Comparison of ENCODE assay signal across 8 cellular contexts in the genomic region with DNA sequence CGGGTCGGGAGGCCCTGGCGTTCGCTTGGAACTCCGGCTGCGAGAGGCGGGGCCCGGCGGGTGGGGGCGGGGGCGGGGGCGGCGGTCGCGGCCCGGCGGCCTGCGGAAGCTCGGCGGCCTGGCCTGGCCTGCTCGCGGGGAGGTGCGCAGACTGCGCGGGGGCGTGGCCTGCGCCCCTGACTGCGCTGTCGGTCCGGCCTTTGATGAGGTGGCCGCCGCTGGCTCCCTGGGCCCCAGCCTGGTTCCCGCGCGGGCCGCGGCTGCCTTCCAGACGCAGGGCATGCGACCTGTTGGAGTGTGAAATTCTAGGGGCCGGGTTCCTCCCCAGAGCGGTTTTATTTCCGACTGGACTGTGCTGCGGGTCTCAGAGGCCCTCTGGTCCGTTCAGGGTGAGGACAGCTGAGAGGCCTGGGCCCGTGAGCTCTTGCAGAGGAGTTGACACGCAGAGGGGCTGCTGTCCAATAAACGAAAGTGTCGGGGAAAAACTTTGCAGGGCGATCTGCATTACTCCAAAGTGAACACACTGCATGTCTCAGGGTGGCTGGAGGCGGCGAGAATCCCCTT. TPM values are rescaled to one million over a fixed set of nuclear protein-coding genes. Genes with fewer than 3 reads are reported as not detected.
A peak's percentile ranks its signal among the peaks of the same experiment; 100 is the strongest.
DNase-seq lines count a peak whose midpoint lies in the region; ATAC-seq and TF ChIP-seq lines count a peak whose summit lies in the region.

No MANE protein-coding gene starts in this region.

- no peak for TF ChIP-seq POLR2A in right lobe of liver (IDR thresholded peaks at IDR 0.05)

- peaks cover 0 to 18% (median 12%) of the 10 kb centered on the region in 4 donors for H3K4me1 ChIP-seq in right lobe of liver

- peaks cover under 1 to 11% (median 8%) of the 10 kb centered on the region in 4 donors for H3K36me3 ChIP-seq in right lobe of liver

- H3K9me3 ChIP-seq in AG04450 (ENCODE audit: control insufficient read depth, insufficient read depth, low read length) (no peaks in the 10 kb centered on the region; the same call in 1 of the 2 replicates), right lobe of liver (no peaks in the 10 kb centered on the region)

- H3K27ac ChIP-seq in AG04450 (ENCODE audit: low read depth, low read length) (peak overlapping the region; percentile 89), right lobe of liver (peak overlapping the region; percentile 89 to 98 (median 97))

- POLR2A ChIA-PET in AG04450 (lab: Yijun Ruan, JAX), result interaction anchor here (0.6 to 3.6 kb wide), 15 partner anchors 12 to 295 kb away, joined by 3 to 43 read pairs (median 5); a partner anchor contains a TSS

- WGBS in right lobe of liver (ENCODE audit: insufficient coverage, low coverage, low lambda C conversion rate, missing lambda C conversion rate), result 0% methylated on average over 15 of the region's 51 CpGs

- CTCF ChIA-PET in AG04450 (lab: Charles Lee), result interaction anchor here (0.8 to 2.9 kb wide), 4 partner anchors 22 to 254 kb away, joined by 3 to 11 read pairs (median 4); no protein-coding TSS in a partner anchor

- peak; percentile 75 for ATAC-seq in GM18511 (IDR thresholded peaks at IDR 0.05; ENCODE audit: unreplicated experiment)
- ATAC-seq in HG02981 (IDR thresholded peaks at IDR 0.05; ENCODE audit: unreplicated experiment), result peak; percentile 67
- peak; percentile 83 to 92 (median 88) for ATAC-seq in right lobe of liver

- TF ChIP-seq CTCF in AG04450 (IDR thresholded peaks at IDR 0.05; ENCODE audit: low read depth, low read length), result no peak
- TF ChIP-seq CTCF in right lobe of liver (IDR thresholded peaks at IDR 0.05), result no peak

- intact Hi-C loops in right lobe of liver (cut with DNase I), result no loop called here

- no peaks in the 10 kb centered on the region for H3K27me3 ChIP-seq in AG04450 (ENCODE audit: control insufficient read depth, insufficient read depth, low read length)
- no peaks in the 10 kb centered on the region for H3K27me3 ChIP-seq in right lobe of liver

- peak; percentile 55 for DNase-seq in AG04450 (ENCODE audit: low read depth, low spot score)
- peak; percentile 80 for DNase-seq in NCI-H345 (lab: John Stamatoyannopoulos, UW)
- DNase-seq in activated CD4-positive, alpha-beta T cell treated with anti-CD3 and anti-CD28 coated beads for 48 hours, result peak; percentile 80
- peak; percentile 91 for DNase-seq in dermis blood vessel endothelial cell
- DNase-seq in right lobe of liver, result peak; percentile 90 to 91 (median 91)
- peak; percentile 68 for DNase-seq in stimulated activated CD4-positive, alpha-beta T cell treated with anti-CD3 and anti-CD28 coated beads, Interleukin-4, amount 100 ng/mL, for 1 hour

- H3K4me3 ChIP-seq in AG04450 (ENCODE audit: low read depth, low read length) (peak overlapping the region; percentile 80), right lobe of liver (peak overlapping the region; percentile 99 to 100 (median 99))

RNA-seq across cellular contexts. Expression of a gene that starts 0.6 kb away (rescaled TPM):
- 181 and 182 TPM in 2 replicates for polyA plus RNA-seq in AG04450 (2011; rRNA removed)
- 136 and 154 TPM in 2 replicates for polyA minus RNA-seq in AG04450 (2011; rRNA and poly(A)+ RNA removed)
- 122 and 132 TPM in 2 replicates for total RNA-seq in dermis blood vessel endothelial cell
- total RNA-seq in right lobe of liver, result 10 to 100 TPM; 37.7 to 49.4 (median 41.5) TPM

RNA-seq across cellular contexts. Expression of a gene that starts 13.1 kb away (rescaled TPM):
- polyA plus RNA-seq in AG04450 (2011; rRNA removed), result 0.32 and 0.60 TPM in 2 replicates
- polyA minus RNA-seq in AG04450 (2011; rRNA and poly(A)+ RNA removed), result not detected in 2 replicates
- total RNA-seq in dermis blood vessel endothelial cell (0.47 and 0.51 TPM in 2 replicates), right lobe of liver (1 to 10 TPM; 3.2 to 8.0 (median 4.6) TPM)

RNA-seq across cellular contexts. Expression of a gene that starts 19.7 kb away (rescaled TPM):
- 48.6 and 49.5 TPM in 2 replicates for polyA plus RNA-seq in AG04450 (2011; rRNA removed)
- polyA minus RNA-seq in AG04450 (2011; rRNA and poly(A)+ RNA removed), result 50.6 and 51.0 TPM in 2 replicates
- 109 and 164 TPM in 2 replicates for total RNA-seq in dermis blood vessel endothelial cell
- 10 to 100 TPM; 20.9 to 38.4 (median 24.2) TPM for total RNA-seq in right lobe of liver

RNA-seq across cellular contexts. Expression of a gene that starts 48.5 kb away (rescaled TPM):
- 7.4 and 11.1 TPM in 2 replicates for polyA plus RNA-seq in AG04450 (2011; rRNA removed)
- polyA minus RNA-seq in AG04450 (2011; rRNA and poly(A)+ RNA removed), result 8.4 and 8.7 TPM in 2 replicates
- total RNA-seq in dermis blood vessel endothelial cell (8.0 and 9.3 TPM in 2 replicates), right lobe of liver (10 to 100 TPM in 2 of 6 experiments, 1 to 10 TPM in 4; 6.0 to 14.7 (median 9.8) TPM)

RNA-seq across cellular contexts. Expression of a gene that starts 58.6 kb away (rescaled TPM):
- polyA plus RNA-seq in AG04450 (2011; rRNA removed), result 123 and 137 TPM in 2 replicates
- polyA minus RNA-seq in AG04450 (2011; rRNA and poly(A)+ RNA removed), result 88.8 and 96.5 TPM in 2 replicates
- total RNA-seq in dermis blood vessel endothelial cell (143 and 158 TPM in 2 replicates), right lobe of liver (10 to 100 TPM; 50.1 to 58.9 (median 54.1) TPM)

Comparison
In these comparisons a context has a peak if more than half of its experiments do, and no peak if none do; other contexts are left out.
1. Peak in every context shown above with its lines: DNase-seq, ATAC-seq, H3K4me3 ChIP-seq and H3K27ac ChIP-seq.